Comparison of ENCODE assay signal across 8 cellular contexts in the genomic region with DNA sequence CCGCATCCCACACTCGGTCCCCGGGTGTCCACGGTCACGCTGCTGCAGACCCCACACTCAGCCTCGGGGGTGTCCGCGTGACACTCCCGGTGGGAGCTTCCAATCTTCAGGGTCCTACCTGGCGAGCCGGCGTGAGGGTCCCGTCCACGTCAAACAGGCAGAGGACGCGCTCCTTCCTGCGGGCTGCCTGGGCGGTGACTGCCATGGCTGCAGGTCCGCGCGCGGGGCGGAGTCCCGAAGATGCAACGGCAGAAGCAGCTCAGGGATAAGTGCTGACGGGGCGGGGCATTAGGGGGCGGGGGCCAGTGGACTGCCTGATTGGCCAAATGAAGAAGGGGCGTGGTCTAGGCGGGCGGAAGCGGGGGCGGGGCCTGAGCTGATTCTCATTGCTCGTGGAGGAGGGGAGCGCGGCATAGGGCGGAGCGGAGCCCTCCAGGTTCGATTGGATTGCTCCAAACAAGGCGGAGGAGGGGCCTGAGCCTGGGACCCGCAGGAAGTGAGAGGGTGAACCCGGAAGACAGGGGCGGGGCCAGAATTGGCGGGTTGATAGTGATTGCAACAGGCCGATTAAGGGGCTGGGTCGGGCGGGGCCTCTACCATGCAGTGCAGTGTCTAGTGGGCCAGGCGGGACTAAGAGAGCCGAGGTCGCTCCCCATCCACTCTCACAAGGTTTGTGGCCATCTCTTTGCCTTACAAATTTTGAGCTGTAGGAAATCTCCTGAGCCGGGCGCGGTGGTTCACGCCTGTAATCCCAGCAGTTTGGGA. TPM values are rescaled to one million over a fixed set of nuclear protein-coding genes. Genes with fewer than 3 reads are reported as not detected.
DNase-seq lines count a peak whose midpoint lies in the region; ATAC-seq, FAIRE-seq and TF ChIP-seq lines count a peak whose summit lies in the region.

PMM1 (minus strand) TSS at position 240 of the 765 bp plus-strand sequence; CDS start at position 205, 35 bp downstream.

- peak; percentile 95 for FAIRE-seq in kidney (lab: Jason Lieb, UNC)

- DNase-seq in AG20443 (ENCODE audit: low spot score) = peak; percentile 99
- DNase-seq in NCI-H510A (lab: John Stamatoyannopoulos, UW) = peak; percentile 98
- DNase-seq in activated CD4-positive, alpha-beta T cell treated with anti-CD3 and anti-CD28 coated beads for 1 hour = peak; percentile 100
- DNase-seq in cerebellum (ENCODE audit: low spot score) = peak; percentile 100
- peak; percentile 100 for DNase-seq in kidney
- DNase-seq in stimulated activated CD4-positive, alpha-beta T cell treated with anti-CD3 and anti-CD28 coated beads, Interleukin-15, amount 100 ng/mL, for 24 hours = peak; percentile 100

- H3K36me3 ChIP-seq in kidney (ENCODE audit: control insufficient read depth in 1 of 2, insufficient read depth in 2 of 2, low read length in 2 of 2) = peaks cover 0 to 3% of the 10 kb centered on the region in 2 donors

- intact Hi-C loops in kidney (cut with DNase I) = no loop called here

- peak within 1 kb of the TSS; percentile 67 to 68 for H3K9ac ChIP-seq in kidney (ENCODE audit: low read length in 2 of 2)

- peak within 1 kb of the TSS; percentile 76 to 85 for H3K27ac ChIP-seq in kidney (ENCODE audit: low read depth in 2 of 2, low read length in 2 of 2)

- ATAC-seq in HG03432 (IDR thresholded peaks at IDR 0.05; ENCODE audit: unreplicated experiment) = peak; percentile 86

- TF ChIP-seq CTCF in kidney (IDR thresholded peaks at IDR 0.05; ENCODE audit: borderline replicate concordance, extremely low read depth, insufficient read depth) = no peak

- H3K4me1 ChIP-seq in kidney (ENCODE audit: control insufficient read depth in 1 of 2, insufficient read depth in 1 of 2, low read depth in 1 of 2, low read length in 2 of 2) = peaks cover 3 to 13% of the 10 kb centered on the region in 2 donors

- TF ChIP-seq POLR2A in GM19099 (IDR thresholded peaks at IDR 0.05; ENCODE audit: extremely low read depth, insufficient read length, low read depth) = peak; percentile 75

- no peaks in the 10 kb centered on the region for H3K9me3 ChIP-seq in kidney (ENCODE audit: control insufficient read depth in 1 of 2, low read length in 2 of 2)

- peak within 1 kb of the TSS; percentile 87 to 95 for H3K4me3 ChIP-seq in kidney (ENCODE audit: low read length in 2 of 2)

RNA-seq across cellular contexts. Expression of gene PMM1, which starts in this region (rescaled TPM):
- total RNA-seq in cerebellum (13.9 TPM), kidney (36.4 TPM)
- polyA plus RNA-seq in kidney (ENCODE audit: insufficient read depth, low read depth, low replicate concordance) = 127 TPM

Comparison
In these comparisons a context has a peak if more than half of its experiments do, and no peak if none do; other contexts are left out.
1. Peak in every context shown above with its lines: DNase-seq, ATAC-seq, H3K4me3 ChIP-seq and H3K27ac ChIP-seq.